Comparison of ENCODE assay signal across 27 cellular contexts in genomic region chr1:5552787-5553484, GRCh38.
"Had no signal": no experiment of that assay in that cellular context is flagged by ENCODE, and none has a peak within 500 bp of the region (broad histone marks: within the 10 kb centered on the region; RNA-seq: fewer than 3 reads in every experiment).

No MANE protein-coding gene starts in this region.

- H3K9me3 ChIP-seq: neutrophil, ovary, right lobe of liver, sigmoid colon, thoracic aorta, thyroid gland, upper lobe of right lung, vagina had no signal

- H3K27me3 Mint-ChIP-seq: stimulated activated naive CD8-positive, alpha-beta T cell treated with anti-CD3 and anti-CD28 coated beads, Interleukin-15, amount 100 ng/mL, for 72 hours had no signal

- H3K4me3 ChIP-seq: neural progenitor cell, ovary, psoas muscle, right lobe of liver, sigmoid colon, thoracic aorta, thyroid gland, tibial nerve, upper lobe of right lung, vagina had no signal

- ATAC-seq: naive thymus-derived CD4-positive, alpha-beta T cell; psoas muscle; right cardiac atrium; stimulated activated memory B cell treated with anti-CD40 and anti-IgM and Interleukin-4, amounts not matched to agents 10 μg/mL and 1 μg/mL and 100 μg/mL, for 72 hours; stimulated activated naive CD8-positive, alpha-beta T cell treated with anti-CD3 and anti-CD28 coated beads, Interleukin-15, amount 100 ng/mL, for 72 hours; stimulated activated naive CD8-positive, alpha-beta T cell treated with anti-CD3 and anti-CD28 coated beads, Interleukin-15, Interleukin-2, amounts not matched to agents 100 U/mL and 50 U/mL, for 24 hours had no signal

- H3K27me3 ChIP-seq: neutrophil, ovary, right lobe of liver, thyroid gland, tibial nerve, upper lobe of right lung, vagina had no signal

- H3K27ac Mint-ChIP-seq: naive thymus-derived CD4-positive, alpha-beta T cell; nephron; neural progenitor cell; stimulated activated memory B cell treated with anti-CD40 and anti-IgM and Interleukin-4, amounts not matched to agents 10 μg/mL and 1 μg/mL and 100 μg/mL, for 72 hours; stimulated activated naive CD8-positive, alpha-beta T cell treated with anti-CD3 and anti-CD28 coated beads, Interleukin-15, amount 100 ng/mL, for 72 hours had no signal

- H3K4me1 ChIP-seq: neural progenitor cell, parathyroid adenoma, psoas muscle, right lobe of liver, sigmoid colon, thyroid gland, tibial nerve, upper lobe of right lung, vagina had no signal

- H3K36me3 Mint-ChIP-seq: neural progenitor cell; stimulated activated memory B cell treated with anti-CD40 and anti-IgM and Interleukin-4, amounts not matched to agents 10 μg/mL and 1 μg/mL and 100 μg/mL, for 72 hours had no signal

- H3K27ac ChIP-seq: neural progenitor cell, neutrophil, ovary, parathyroid adenoma, psoas muscle, right lobe of liver, sigmoid colon, thoracic aorta, thyroid gland, tibial nerve, upper lobe of right lung, vagina had no signal

- DNase-seq: naive thymus-derived CD4-positive, alpha-beta T cell; nucleus accumbens; ovary; posterior cingulate gyrus; psoas muscle; right cardiac atrium; right lobe of liver; sigmoid colon; small intestine; stimulated activated CD4-positive, alpha-beta T cell treated with anti-CD3 and anti-CD28 coated beads, Interleukin-15, amount 100 ng/mL, for 24 hours; stimulated activated CD4-positive, alpha-beta T cell treated with anti-CD3 and anti-CD28 coated beads, Interleukin-2, amount 100 ng/mL, for 24 hours; stimulated activated CD4-positive, alpha-beta T cell treated with anti-CD3 and anti-CD28 coated beads, Interleukin-2, amount 100 ng/mL, for 48 hours; stimulated activated CD4-positive, alpha-beta T cell treated with anti-CD3 and anti-CD28 coated beads, Interleukin-4, amount 100 ng/mL, for 24 hours; stimulated activated naive CD4-positive, alpha-beta T cell; stimulated activated naive CD8-positive, alpha-beta T cell treated with anti-CD3 and anti-CD28 coated beads, Interleukin-15, amount 100 ng/mL, for 72 hours; stimulated activated naive CD8-positive, alpha-beta T cell treated with anti-CD3 and anti-CD28 coated beads, Interleukin-15, Interleukin-2, amounts not matched to agents 100 U/mL and 50 U/mL, for 24 hours; thyroid gland; trophoblast cell; upper lobe of right lung had no signal

- H3K4me1 Mint-ChIP-seq: naive thymus-derived CD4-positive, alpha-beta T cell; nephron; neural progenitor cell; stimulated activated memory B cell treated with anti-CD40 and anti-IgM and Interleukin-4, amounts not matched to agents 10 μg/mL and 1 μg/mL and 100 μg/mL, for 72 hours had no signal

- H3K36me3 ChIP-seq: neural progenitor cell, neutrophil, ovary, right lobe of liver, sigmoid colon, thoracic aorta, thyroid gland, tibial nerve, upper lobe of right lung, vagina had no signal

- H3K4me3 Mint-ChIP-seq: naive thymus-derived CD4-positive, alpha-beta T cell; nephron; neural progenitor cell; stimulated activated memory B cell treated with anti-CD40 and anti-IgM and Interleukin-4, amounts not matched to agents 10 μg/mL and 1 μg/mL and 100 μg/mL, for 72 hours; stimulated activated naive CD8-positive, alpha-beta T cell treated with anti-CD3 and anti-CD28 coated beads, Interleukin-15, amount 100 ng/mL, for 72 hours had no signal
